7 cellular contexts compared by ENCODE assay signal in the genomic region with DNA sequence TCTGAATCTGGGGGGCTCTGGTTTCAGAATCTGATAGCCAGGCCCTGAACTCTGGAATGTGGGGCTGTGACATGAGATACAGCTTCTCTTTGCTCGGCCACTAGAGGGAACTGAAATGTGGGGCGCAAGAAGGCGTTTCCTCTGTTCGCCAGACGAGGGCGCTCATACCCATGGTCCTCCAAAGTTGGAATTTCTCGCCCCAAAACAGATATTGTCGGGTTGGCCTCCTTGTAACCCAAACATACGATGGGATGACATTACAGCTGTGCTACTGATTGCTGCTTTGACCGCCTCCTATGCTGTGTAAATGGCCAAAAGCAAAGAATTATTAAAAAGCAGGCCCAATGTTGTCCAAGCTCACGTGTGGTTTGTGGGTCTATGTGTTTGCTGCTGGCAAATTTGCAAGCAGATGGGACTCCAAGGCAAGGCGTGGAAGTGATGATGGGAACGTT. TPM values are rescaled to one million over a fixed set of nuclear protein-coding genes. Genes with fewer than 3 reads are reported as not detected.
DNase-seq lines count a peak whose midpoint lies in the region; ATAC-seq, FAIRE-seq and TF ChIP-seq lines count a peak whose summit lies in the region.

No MANE protein-coding gene starts in this region.

- H3K27me3 ChIP-seq in adipocyte (replicated peaks; ENCODE audit: control insufficient read depth, insufficient read depth, low read length) (peaks cover 46% of the 10 kb centered on the region), right atrium auricular region (no peaks in the 10 kb centered on the region), small intestine (ENCODE audit: control insufficient read depth in 2 of 2, insufficient read depth in 2 of 2, low read length in 2 of 2) (no peaks in the 10 kb centered on the region)

- TF ChIP-seq CTCF in GM12801 (IDR thresholded peaks at IDR 0.05; ENCODE audit: extremely low read depth, insufficient read length) (peak; percentile 98), LNCaP clone FGC (IDR thresholded peaks at IDR 0.05; ENCODE audit: control insufficient read depth, extremely low read depth, insufficient read depth) (peak; percentile 100), right atrium auricular region (IDR thresholded peaks at IDR 0.05) (peak; percentile 97 to 99)

- no peak for ATAC-seq in HG03521 (IDR thresholded peaks at IDR 0.05; ENCODE audit: unreplicated experiment)

- H3K36me3 ChIP-seq in adipocyte (ENCODE audit: control insufficient read depth, insufficient read depth, low read length, severe bottlenecking): no peaks in the 10 kb centered on the region
- no peaks in the 10 kb centered on the region for H3K36me3 ChIP-seq in right atrium auricular region
- no peaks in the 10 kb centered on the region for H3K36me3 ChIP-seq in small intestine (ENCODE audit: control insufficient read depth in 2 of 2, insufficient read depth in 2 of 2, low read length in 2 of 2)

- peaks cover 10% of the 10 kb centered on the region for H3K9me3 ChIP-seq in adipocyte (ENCODE audit: control insufficient read depth, low read length)
- no peaks in the 10 kb centered on the region for H3K9me3 ChIP-seq in right atrium auricular region
- no peaks in the 10 kb centered on the region for H3K9me3 ChIP-seq in small intestine (ENCODE audit: control insufficient read depth, low read depth)

- H3K4me1 ChIP-seq in adipocyte (ENCODE audit: control insufficient read depth, insufficient read depth, low read length): no peaks in the 10 kb centered on the region
- peaks cover 0 to 12% of the 10 kb centered on the region in 2 donors for H3K4me1 ChIP-seq in right atrium auricular region
- H3K4me1 ChIP-seq in small intestine (ENCODE audit: control insufficient read depth in 2 of 2, insufficient read depth in 1 of 2, low read depth in 1 of 2, low read length in 1 of 2): no peaks in the 10 kb centered on the region

- H3K27ac ChIP-seq in right atrium auricular region (peak overlapping the region in 1 of 2 donors; percentile 40), small intestine (ENCODE audit: low read depth in 1 of 2, low read length in 1 of 2) (no peak overlapping the region)

- WGBS in small intestine, 3 donors: 14 to 20% (median 16%) methylated on average over 13 of the region's 13 CpGs

- H3K4me3 ChIP-seq in LNCaP clone FGC (ENCODE audit: low read depth, low read length) (no peak overlapping the region), adipocyte (ENCODE audit: low read length) (no peak overlapping the region), right atrium auricular region (no peak overlapping the region), small intestine (ENCODE audit: low read depth in 1 of 2, low read length in 2 of 2) (no peak overlapping the region)

- no peak for DNase-seq in LNCaP clone FGC (ENCODE audit: low read depth)
- peak; percentile 63 for DNase-seq in T follicular helper cell (ENCODE audit: low read depth)
- DNase-seq in adipocyte (ENCODE audit: low read depth): peak; percentile 85
- DNase-seq in right atrium auricular region (ENCODE audit: low spot score): peak; percentile 82
- peak; percentile 61 for DNase-seq in small intestine

- FAIRE-seq in small intestine (lab: Jason Lieb, UNC): no peak

- no peak overlapping the region for H3K9ac ChIP-seq in adipocyte (ENCODE audit: low read length)

RNA-seq across cellular contexts. Expression of a gene that starts 13.1 kb away (rescaled TPM):
- 10 to 100 TPM; 30.1 to 41.1 TPM for total RNA-seq in right atrium auricular region
- polyA plus RNA-seq in small intestine: 10 to 100 TPM in 1 of 3 donors, 1 to 10 TPM in 2; 5.1 to 15.6 (median 9.6) TPM
